Comparison of ENCODE assay signal across 11 cellular contexts in the genomic region with DNA sequence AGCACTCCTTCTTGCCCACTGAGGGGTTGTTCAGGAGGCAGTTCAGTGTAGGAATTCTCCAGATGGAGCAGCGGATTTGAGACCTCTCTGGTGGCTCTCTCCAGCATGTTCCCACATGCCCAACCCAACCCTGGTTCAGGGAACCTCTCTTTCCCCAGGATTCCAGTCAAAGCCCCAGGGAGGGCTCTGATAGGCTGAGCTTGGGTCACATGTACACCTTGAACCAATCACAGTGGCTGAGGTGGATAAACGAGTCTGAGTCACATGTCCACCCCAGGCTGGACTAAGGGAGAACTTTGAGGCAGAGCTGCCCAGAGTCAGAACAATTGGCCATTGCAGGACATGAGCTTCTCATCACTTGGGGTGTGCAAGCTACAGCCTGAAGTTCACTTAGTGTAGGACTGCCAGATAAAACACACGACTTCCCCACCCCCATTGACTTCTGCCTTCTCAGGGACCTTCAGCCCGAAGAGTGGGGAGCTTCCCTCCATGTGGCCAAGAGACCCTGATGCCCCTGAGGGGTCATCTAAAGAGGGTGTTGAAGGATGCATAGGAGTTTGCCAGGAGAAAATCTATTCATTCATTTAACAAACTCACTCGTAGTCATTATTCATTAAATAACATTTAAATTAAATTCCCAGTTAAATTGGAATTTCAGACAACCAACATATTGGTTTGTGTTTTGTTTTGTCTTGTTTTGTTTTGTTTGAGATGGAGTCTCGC. TPM values are rescaled to one million over a fixed set of nuclear protein-coding genes. Genes with fewer than 3 reads are reported as not detected.
DNase-seq lines count a peak whose midpoint lies in the region; TF ChIP-seq lines count a peak whose summit lies in the region.
"Had no signal": no experiment of that assay in that cellular context is flagged by ENCODE, and none has a peak within 500 bp of the region (broad histone marks: within the 10 kb centered on the region; RNA-seq: fewer than 3 reads in every experiment).

No MANE protein-coding gene starts in this region.

- H3K4me1 ChIP-seq in tibial artery: peaks cover 0 to 53% (median 28%) of the 10 kb centered on the region in 4 donors

- H3K4me3 Mint-ChIP-seq in activated naive CD4-positive, alpha-beta T cell treated with anti-CD3 and anti-CD28 coated beads, Interleukin-2, amount 50 U/mL, for 24 hours: no peak overlapping the region
- H3K4me3 Mint-ChIP-seq in activated naive CD4-positive, alpha-beta T cell treated with anti-CD3 and anti-CD28 coated beads, Interleukin-2, amount 10 ng/mL, durations not matched to agents 7 days and 5 days: no peak overlapping the region
- H3K4me3 Mint-ChIP-seq in immature natural killer cell: no peak overlapping the region

- H3K27me3 Mint-ChIP-seq in activated naive CD4-positive, alpha-beta T cell treated with anti-CD3 and anti-CD28 coated beads, Interleukin-2, amount 50 U/mL, for 24 hours: no peaks in the 10 kb centered on the region
- H3K27me3 Mint-ChIP-seq in activated naive CD4-positive, alpha-beta T cell treated with anti-CD3 and anti-CD28 coated beads, Interleukin-2, amount 10 ng/mL, durations not matched to agents 7 days and 5 days: peaks cover 12% of the 10 kb centered on the region
- peaks cover 4 to 13% (median 8%) of the 10 kb centered on the region in 3 donors for H3K27me3 Mint-ChIP-seq in immature natural killer cell (ENCODE audit: low read depth in 3 of 3)

- H3K36me3 Mint-ChIP-seq in activated naive CD4-positive, alpha-beta T cell treated with anti-CD3 and anti-CD28 coated beads, Interleukin-2, amount 50 U/mL, for 24 hours: no peaks in the 10 kb centered on the region
- no peaks in the 10 kb centered on the region for H3K36me3 Mint-ChIP-seq in activated naive CD4-positive, alpha-beta T cell treated with anti-CD3 and anti-CD28 coated beads, Interleukin-2, amount 10 ng/mL, durations not matched to agents 7 days and 5 days
- no peaks in the 10 kb centered on the region for H3K36me3 Mint-ChIP-seq in immature natural killer cell

- H3K27me3 ChIP-seq in tibial artery: no peaks in the 10 kb centered on the region
- H3K27me3 ChIP-seq: BLaER1, pancreas had no signal

- H3K36me3 ChIP-seq in tibial artery: no peaks in the 10 kb centered on the region
- H3K36me3 ChIP-seq: BLaER1, pancreas had no signal

- peaks cover 52% of the 10 kb centered on the region for H3K4me1 Mint-ChIP-seq in activated naive CD4-positive, alpha-beta T cell treated with anti-CD3 and anti-CD28 coated beads, Interleukin-2, amount 50 U/mL, for 24 hours
- peaks cover 68% of the 10 kb centered on the region for H3K4me1 Mint-ChIP-seq in activated naive CD4-positive, alpha-beta T cell treated with anti-CD3 and anti-CD28 coated beads, Interleukin-2, amount 10 ng/mL, durations not matched to agents 7 days and 5 days
- peaks cover 38 to 47% of the 10 kb centered on the region in 2 donors for H3K4me1 Mint-ChIP-seq in immature natural killer cell

- H3K27ac Mint-ChIP-seq in activated naive CD4-positive, alpha-beta T cell treated with anti-CD3 and anti-CD28 coated beads, Interleukin-2, amount 50 U/mL, for 24 hours: peak overlapping the region; percentile 70
- no peak overlapping the region for H3K27ac Mint-ChIP-seq in activated naive CD4-positive, alpha-beta T cell treated with anti-CD3 and anti-CD28 coated beads, Interleukin-2, amount 10 ng/mL, durations not matched to agents 7 days and 5 days
- peak overlapping the region in 2 of 6 donors; percentile 40 to 73 for H3K27ac Mint-ChIP-seq in immature natural killer cell

- intact Hi-C loops in tibial artery (cut with DNase I; ENCODE audit: low total_unique reads): no loop called here

- no peaks in the 10 kb centered on the region for H3K9me3 ChIP-seq in tibial artery
- H3K9me3 ChIP-seq: BLaER1, pancreas had no signal

- TF ChIP-seq CTCF in tibial artery (IDR thresholded peaks at IDR 0.05): no peak

- no peak overlapping the region for H3K4me3 ChIP-seq in tibial artery
- H3K4me3 ChIP-seq: BLaER1, pancreas had no signal

- no peaks in the 10 kb centered on the region for H3K9me3 Mint-ChIP-seq in activated naive CD4-positive, alpha-beta T cell treated with anti-CD3 and anti-CD28 coated beads, Interleukin-2, amount 50 U/mL, for 24 hours
- H3K9me3 Mint-ChIP-seq in activated naive CD4-positive, alpha-beta T cell treated with anti-CD3 and anti-CD28 coated beads, Interleukin-2, amount 10 ng/mL, durations not matched to agents 7 days and 5 days: no peaks in the 10 kb centered on the region
- no peaks in the 10 kb centered on the region for H3K9me3 Mint-ChIP-seq in immature natural killer cell

- H3K27ac ChIP-seq in caudate nucleus (ENCODE audit: low read depth, low read length): peak overlapping the region; percentile 18
- H3K27ac ChIP-seq in tibial artery: peak overlapping the region; percentile 64 to 74
- H3K27ac ChIP-seq: pancreas had no signal

- CTCF ChIA-PET in activated naive CD4-positive, alpha-beta T cell treated with anti-CD3 and anti-CD28 coated beads, Interleukin-2, amount 10 ng/mL, durations not matched to agents 7 days and 5 days (lab: Charles Lee): interaction anchor here (0.9 kb wide), 1 partner anchor 13 kb away, joined by 3 read pairs; no protein-coding TSS in a partner anchor

- no peak for DNase-seq in activated naive CD4-positive, alpha-beta T cell treated with anti-CD3 and anti-CD28 coated beads, Interleukin-2, amount 10 ng/mL, durations not matched to agents 7 days and 5 days
- peak; percentile 70 to 81 for DNase-seq in NCI-H524 (lab: John Stamatoyannopoulos, UW)
- DNase-seq in caudate nucleus (lab: John Stamatoyannopoulos, UW): peak in 2 of 61 donors; percentile 22 to 29
- no peak for DNase-seq in tibial artery
- no peak for DNase-seq in central memory CD4-positive, alpha-beta T cell
- DNase-seq in superior temporal gyrus (ENCODE audit: extremely low spot score): no peak
- DNase-seq in immature natural killer cell: no peak
- DNase-seq: activated CD4-positive, alpha-beta T cell treated with anti-CD3 and anti-CD28 coated beads, Interleukin-2, amount 50 U/mL, for 1 hour had no signal

RNA-seq across cellular contexts. Expression of gene MAST3, which starts 4.0 kb away (rescaled TPM):
- polyA plus RNA-seq in immature natural killer cell: 10 to 100 TPM in 2 of 3 donors, 1 to 10 TPM in 1; 7.3 to 39.1 (median 12.6) TPM

RNA-seq across cellular contexts. Expression of gene IL12RB1, which starts 6.9 kb away (rescaled TPM):
- 100 to 1,000 TPM in 1 of 3 donors, 10 to 100 TPM in 2; 62.7 to 105 (median 83.3) TPM for polyA plus RNA-seq in immature natural killer cell

RNA-seq across cellular contexts. Expression of gene PIK3R2, which starts 59.4 kb away (rescaled TPM):
- polyA plus RNA-seq in immature natural killer cell: 1 to 10 TPM; 1.7 to 4.7 (median 3.5) TPM

Comparison
In these comparisons a context has a peak if more than half of its experiments do, and no peak if none do; other contexts are left out.
1. DNase-seq: peak in NCI-H524 (2 of 2); none in activated naive CD4-positive, alpha-beta T cell treated with anti-CD3 and anti-CD28 coated beads, Interleukin-2, amount 10 ng/mL, durations not matched to agents 7 days and 5 days (single experiment), tibial artery (0 of 2), central memory CD4-positive, alpha-beta T cell (single experiment), superior temporal gyrus (single experiment) and immature natural killer cell (0 of 3).